In genomic region chr11:121282886-121283502, GRCh38 we compare ENCODE assay signal across 17 cellular contexts. TPM values are rescaled to one million over a fixed set of nuclear protein-coding genes. Genes with fewer than 3 reads are reported as not detected.
DNase-seq lines count a peak whose midpoint lies in the region; ATAC-seq and TF ChIP-seq lines count a peak whose summit lies in the region.
"Had no signal": no experiment of that assay in that cellular context is flagged by ENCODE, and none has a peak within 500 bp of the region (broad histone marks: within the 10 kb centered on the region; RNA-seq: fewer than 3 reads in every experiment).

No MANE protein-coding gene starts in this region.

- H4K8ac ChIP-seq in mesendoderm (ENCODE audit: low read depth, low read length), result no peak overlapping the region

- H3K4me2 ChIP-seq in mesendoderm (ENCODE audit: low read length), result peak overlapping the region; percentile 14

- H2BK15ac ChIP-seq in mesendoderm (replicated peaks; ENCODE audit: low read depth), result no peak overlapping the region

- TF ChIP-seq EP300 in stomach (IDR thresholded peaks at IDR 0.05) (no peak), tibial nerve (IDR thresholded peaks at IDR 0.05) (no peak)

- H2AK5ac ChIP-seq in mesendoderm (ENCODE audit: low read length), result no peak overlapping the region

- H3K79me2 ChIP-seq in mesendoderm (ENCODE audit: control insufficient read depth, insufficient read depth, low read length), result no peaks in the 10 kb centered on the region

- intact Hi-C loops in stomach (cut with DNase I; ENCODE audit: low total_unique reads), result no loop called here

- ATAC-seq in GM18909 (IDR thresholded peaks at IDR 0.05; ENCODE audit: poor library complexity, unreplicated experiment) (peak; percentile 69), GM21423 (IDR thresholded peaks at IDR 0.05; ENCODE audit: unreplicated experiment) (peak; percentile 71), HG03103 (IDR thresholded peaks at IDR 0.05; ENCODE audit: low read depth, unreplicated experiment) (peak; percentile 95), GM18505 (IDR thresholded peaks at IDR 0.05; ENCODE audit: unreplicated experiment) (no peak)
- ATAC-seq: activated T-cell treated with anti-CD3 and anti-CD28 coated beads, Interleukin-2, amount 50 U/mL, for 4 hours; HCT116 had no signal

- TF ChIP-seq POLR2A in stomach (IDR thresholded peaks at IDR 0.05) (no peak), tibial nerve (IDR thresholded peaks at IDR 0.05) (no peak), GM18505 (IDR thresholded peaks at IDR 0.05; ENCODE audit: borderline replicate concordance, extremely low read depth, insufficient read depth, insufficient read length) (no peak)

- H3K27ac ChIP-seq in mesendoderm (ENCODE audit: low read depth, low read length) (peak overlapping the region; percentile 29), stomach (no peak overlapping the region), tibial nerve (no peak overlapping the region)
- H3K27ac ChIP-seq: adrenal gland, C4-2B had no signal

- H3K27me3 ChIP-seq in mesendoderm (ENCODE audit: insufficient read depth, low read length, poor library complexity), result no peaks in the 10 kb centered on the region
- peaks cover 0 to 36% (median 0%) of the 10 kb centered on the region in 3 donors for H3K27me3 ChIP-seq in stomach
- no peaks in the 10 kb centered on the region for H3K27me3 ChIP-seq in tibial nerve
- H3K27me3 ChIP-seq: adrenal gland had no signal

- no peak overlapping the region for H3K9ac ChIP-seq in mesendoderm (ENCODE audit: low read length)

- no peak overlapping the region for H3K23ac ChIP-seq in mesendoderm (ENCODE audit: low read length)

- no peaks in the 10 kb centered on the region for H3K36me3 ChIP-seq in mesendoderm (ENCODE audit: control insufficient read depth, insufficient read depth, low read length)
- no peaks in the 10 kb centered on the region for H3K36me3 ChIP-seq in stomach
- no peaks in the 10 kb centered on the region for H3K36me3 ChIP-seq in tibial nerve
- H3K36me3 ChIP-seq: adrenal gland had no signal

- H3K79me1 ChIP-seq in mesendoderm (ENCODE audit: low read length), result no peaks in the 10 kb centered on the region

- WGBS in mesendoderm (ENCODE audit: extremely low coverage, insufficient coverage, low lambda C conversion rate), result no CpG with 5 or more reads among the region's 4 CpGs
- WGBS in stomach, 5 donors, result 78 to 94% (median 86%) methylated on average over 4 of the region's 4 CpGs
- WGBS in tibial nerve, 2 donors, result 88 to 90% methylated on average over 4 of the region's 4 CpGs

- TF ChIP-seq CTCF in stomach (IDR thresholded peaks at IDR 0.05) (no peak), tibial nerve (IDR thresholded peaks at IDR 0.05) (no peak)

- H3K56ac ChIP-seq in mesendoderm (ENCODE audit: low read length), result peak overlapping the region; percentile 45

- peak overlapping the region; percentile 57 for H3K4ac ChIP-seq in mesendoderm (ENCODE audit: low read depth, low read length)

- H3K4me1 ChIP-seq in mesendoderm (ENCODE audit: control insufficient read depth, low read depth, low read length) (peaks cover 9% of the 10 kb centered on the region), stomach (no peaks in the 10 kb centered on the region), tibial nerve (no peaks in the 10 kb centered on the region)
- H3K4me1 ChIP-seq: adrenal gland had no signal

- H2BK120ac ChIP-seq in mesendoderm (ENCODE audit: low read depth, low read length), result no peak overlapping the region

- H3K18ac ChIP-seq in mesendoderm (ENCODE audit: low read length), result peak overlapping the region; percentile 51

- H3K9me3 ChIP-seq in stomach, result peaks cover 0 to 15% (median 7%) of the 10 kb centered on the region in 4 donors
- H3K9me3 ChIP-seq in tibial nerve, result peaks cover 0 to 8% (median 0%) of the 10 kb centered on the region in 4 donors

- H3K4me3 ChIP-seq in mesendoderm (ENCODE audit: low read length), result no peak overlapping the region
- no peak overlapping the region for H3K4me3 ChIP-seq in stomach
- H3K4me3 ChIP-seq in tibial nerve, result no peak overlapping the region
- H3K4me3 ChIP-seq: adrenal gland had no signal

- peak overlapping the region; percentile 87 for H2BK5ac ChIP-seq in mesendoderm (ENCODE audit: low read length)

- no peak overlapping the region for H4K5ac ChIP-seq in mesendoderm (ENCODE audit: low read length)

- DNase-seq in mesendoderm (peak; percentile 85), stomach (no peak), kidney glomerular epithelial cell (lab: John Stamatoyannopoulos, UW) (no peak), tibial nerve (ENCODE audit: low spot score in 2 of 2) (no peak)
- DNase-seq: activated CD4-positive, alpha-beta T cell treated with anti-CD3 and anti-CD28 coated beads, Interleukin-2, amount 10 ng/mL, durations not matched to agents 24 days and 14 days; activated T-cell treated with anti-CD3 and anti-CD28 coated beads, Interleukin-2, amount 50 U/mL, for 4 hours; adrenal gland; KG1; NCI-H1694 treated with DMSO at 0.1 percent for 48 hours; stimulated activated naive CD4-positive, alpha-beta T cell; T-helper 2 cell had no signal

RNA-seq across cellular contexts. Expression of gene SC5D, which starts 9.6 kb away (rescaled TPM):
- polyA plus RNA-seq in mesendoderm (2013, experiment 1 of 2), result 110 TPM
- polyA plus RNA-seq in mesendoderm (2013, experiment 2 of 2), result 110 TPM
- total RNA-seq in stomach (100 to 1,000 TPM in 1 of 5 donors, 10 to 100 TPM in 4; 10.7 to 129 (median 19.0) TPM), tibial nerve (10 to 100 TPM; 23.1 to 49.6 (median 36.0) TPM)
- 10 to 100 TPM in 2 of 3 donors, 1 to 10 TPM in 1; 8.2 to 17.4 (median 15.8) TPM for polyA plus RNA-seq in stomach
